Comparison of ENCODE assay signal across 1 cellular context in genomic region chr5:43215073-43215631, GRCh38.
TF ChIP-seq lines count a peak whose summit lies in the region.

No MANE protein-coding gene starts in this region.

TF ChIP-seq in K562, 482 proteins besides CTCF, POLR2A, EP300 and RAD21 (continued from another document):
- TF ChIP-seq, protein P1, sequence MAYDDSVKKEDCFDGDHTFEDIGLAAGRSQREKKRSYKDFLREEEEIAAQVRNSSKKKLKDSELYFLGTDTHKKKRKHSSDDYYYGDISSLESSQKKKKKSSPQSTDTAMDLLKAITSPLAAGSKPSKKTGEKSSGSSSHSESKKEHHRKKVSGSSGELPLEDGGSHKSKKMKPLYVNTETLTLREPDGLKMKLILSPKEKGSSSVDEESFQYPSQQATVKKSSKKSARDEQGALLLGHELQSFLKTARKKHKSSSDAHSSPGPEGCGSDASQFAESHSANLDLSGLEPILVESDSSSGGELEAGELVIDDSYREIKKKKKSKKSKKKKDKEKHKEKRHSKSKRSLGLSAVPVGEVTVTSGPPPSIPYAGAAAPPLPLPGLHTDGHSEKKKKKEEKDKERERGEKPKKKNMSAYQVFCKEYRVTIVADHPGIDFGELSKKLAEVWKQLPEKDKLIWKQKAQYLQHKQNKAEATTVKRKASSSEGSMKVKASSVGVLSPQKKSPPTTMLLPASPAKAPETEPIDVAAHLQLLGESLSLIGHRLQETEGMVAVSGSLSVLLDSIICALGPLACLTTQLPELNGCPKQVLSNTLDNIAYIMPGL (CRISPR knock-in tag; IDR thresholded peaks at IDR 0.05), result no peak
- TF ChIP-seq DMBX1 (CRISPR knock-in tag; IDR thresholded peaks at IDR 0.05; ENCODE audit: borderline replicate concordance) (no peak), MAFK (IDR thresholded peaks at IDR 0.05; ENCODE audit: low read length) (no peak), TEAD1 (CRISPR knock-in tag; IDR thresholded peaks at IDR 0.05) (no peak), STAT5A (IDR thresholded peaks at IDR 0.05; ENCODE audit: borderline replicate concordance, low read length) (peak; percentile 49; the same call in 1 of the 2 replicates), GATAD2A (IDR thresholded peaks at IDR 0.05) (peak; percentile 50; the same call in 1 of the 2 replicates), NFATC3 (IDR thresholded peaks at IDR 0.05) (no peak), ARHGAP35 (IDR thresholded peaks at IDR 0.05; ENCODE audit: partially characterized antibody) (no peak)
